In the genomic region with DNA sequence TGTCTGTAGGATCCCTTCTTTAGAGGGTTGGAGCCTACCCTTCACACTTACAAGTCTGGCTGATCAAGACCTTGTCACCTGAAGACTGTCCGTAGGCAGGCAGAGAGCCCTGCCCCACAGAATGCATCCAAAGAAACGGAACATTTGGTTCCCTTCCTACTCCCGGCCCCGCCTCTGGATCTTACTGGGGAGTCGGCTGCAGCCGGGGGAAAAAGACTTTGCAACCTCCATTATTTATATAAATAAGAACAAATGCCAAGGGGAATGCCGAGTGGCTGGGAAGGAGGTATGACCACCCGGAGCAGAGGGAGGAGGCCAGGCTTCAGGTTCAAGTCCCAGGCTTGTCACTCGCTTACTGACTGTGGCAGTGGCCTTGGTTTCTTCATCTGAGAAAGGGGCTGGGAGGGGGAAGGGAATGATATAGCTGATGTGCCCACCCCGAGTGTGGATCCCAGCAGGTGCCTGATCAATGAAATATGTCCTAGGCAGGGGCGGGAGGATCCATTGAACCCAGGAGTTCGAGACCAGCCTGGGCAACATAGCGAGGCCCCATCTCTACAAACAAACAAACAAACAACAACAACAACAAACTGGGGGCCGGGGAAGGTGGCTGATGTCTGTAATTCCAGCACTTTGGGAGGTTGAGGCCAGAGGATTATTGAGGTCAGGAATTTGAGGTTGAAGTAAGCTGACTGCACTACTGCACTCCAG, we compare ENCODE assay signal across 13 cellular contexts. TPM values are rescaled to one million over a fixed set of nuclear protein-coding genes. Genes with fewer than 3 reads are reported as not detected.
DNase-seq lines count a peak whose midpoint lies in the region; ATAC-seq and TF ChIP-seq lines count a peak whose summit lies in the region.
"Had no signal": no experiment of that assay in that cellular context is flagged by ENCODE, and none has a peak within 500 bp of the region (broad histone marks: within the 10 kb centered on the region; RNA-seq: fewer than 3 reads in every experiment).

No MANE protein-coding gene starts in this region.

- POLR2A ChIA-PET in CD4-positive, alpha-beta T cell (lab: Charles Lee): no interaction called here
- POLR2A ChIA-PET in activated CD4-positive, alpha-beta memory T cell treated with anti-CD3 and anti-CD28 coated beads for 36 hours (lab: Charles Lee): no interaction called here

- TF ChIP-seq CTCF in CD4-positive, alpha-beta T cell (IDR thresholded peaks at IDR 0.05): no peak
- TF ChIP-seq CTCF in esophagus squamous epithelium (IDR thresholded peaks at IDR 0.05): no peak
- no peak for TF ChIP-seq CTCF in progenitor cell of endocrine pancreas (IDR thresholded peaks at IDR 0.05; ENCODE audit: unreplicated experiment)
- TF ChIP-seq CTCF in GM20000 (IDR thresholded peaks at IDR 0.05; ENCODE audit: extremely low read depth, missing control alignments): no peak

- peak overlapping the region; percentile 5 for H3K4me3 Mint-ChIP-seq in CD4-positive, alpha-beta T cell
- H3K4me3 Mint-ChIP-seq in activated CD4-positive, alpha-beta memory T cell treated with anti-CD3 and anti-CD28 coated beads for 36 hours: no peak overlapping the region
- no peak overlapping the region for H3K4me3 Mint-ChIP-seq in progenitor cell of endocrine pancreas (ENCODE audit: low read depth)
- H3K4me3 Mint-ChIP-seq: nephron progenitor cell had no signal

- no peaks in the 10 kb centered on the region for H3K9me3 Mint-ChIP-seq in CD4-positive, alpha-beta T cell
- no peaks in the 10 kb centered on the region for H3K9me3 Mint-ChIP-seq in activated CD4-positive, alpha-beta memory T cell treated with anti-CD3 and anti-CD28 coated beads for 36 hours
- H3K9me3 Mint-ChIP-seq in progenitor cell of endocrine pancreas (ENCODE audit: low read depth): peaks cover 3% of the 10 kb centered on the region

- CTCF ChIA-PET in CD4-positive, alpha-beta T cell (lab: Charles Lee): interaction anchor here (1.0 to 1.2 kb wide), 2 partner anchors 13 to 65 kb away, joined by 4 to 8 read pairs; no protein-coding TSS in a partner anchor
- CTCF ChIA-PET in activated CD4-positive, alpha-beta memory T cell treated with anti-CD3 and anti-CD28 coated beads for 36 hours (lab: Charles Lee): interaction anchor here (1.2 to 1.8 kb wide), 2 partner anchors 13 to 64 kb away, joined by 7 read pairs; no protein-coding TSS in a partner anchor

- H3K36me3 ChIP-seq in esophagus squamous epithelium (no peaks in the 10 kb centered on the region), SJCRH30 (no peaks in the 10 kb centered on the region), HAP-1 (replicated peaks) (no peaks in the 10 kb centered on the region)
- H3K36me3 ChIP-seq: adrenal gland had no signal

- H3K36me3 Mint-ChIP-seq in CD4-positive, alpha-beta T cell (ENCODE audit: low read depth): no peaks in the 10 kb centered on the region
- H3K36me3 Mint-ChIP-seq in activated CD4-positive, alpha-beta memory T cell treated with anti-CD3 and anti-CD28 coated beads for 36 hours: no peaks in the 10 kb centered on the region
- H3K36me3 Mint-ChIP-seq in progenitor cell of endocrine pancreas (ENCODE audit: insufficient read depth): peaks cover 15% of the 10 kb centered on the region

- no peak for ATAC-seq in CD4-positive, alpha-beta T cell (ENCODE audit: poor library complexity)

- H3K27me3 Mint-ChIP-seq in CD4-positive, alpha-beta T cell: peaks cover 6% of the 10 kb centered on the region
- peaks cover 1% of the 10 kb centered on the region for H3K27me3 Mint-ChIP-seq in activated CD4-positive, alpha-beta memory T cell treated with anti-CD3 and anti-CD28 coated beads for 36 hours
- no peaks in the 10 kb centered on the region for H3K27me3 Mint-ChIP-seq in progenitor cell of endocrine pancreas

- H3K4me1 ChIP-seq in esophagus squamous epithelium (peaks cover 76 to 100% (median 89%) of the 10 kb centered on the region in 3 donors), SJCRH30 (0 out of 2 replicates have a peak, but pooled peaks cover 3% of the 10 kb centered on the region), HAP-1 (peaks cover 22% of the 10 kb centered on the region)

- TF ChIP-seq POLR2A in esophagus squamous epithelium (IDR thresholded peaks at IDR 0.05): peak in 2 of 4 donors; percentile 28 to 42

- no peak overlapping the region for H3K27ac ChIP-seq in CD4-positive, alpha-beta T cell (ENCODE audit: low read depth, low read length)
- H3K27ac ChIP-seq in esophagus squamous epithelium: peak overlapping the region; percentile 71 to 98 (median 96)
- no peak overlapping the region for H3K27ac ChIP-seq in SJCRH30

- peak overlapping the region; percentile 73 for H3K27ac Mint-ChIP-seq in CD4-positive, alpha-beta T cell
- peak overlapping the region; percentile 8 for H3K27ac Mint-ChIP-seq in activated CD4-positive, alpha-beta memory T cell treated with anti-CD3 and anti-CD28 coated beads for 36 hours
- peak overlapping the region; percentile 78 for H3K27ac Mint-ChIP-seq in progenitor cell of endocrine pancreas
- H3K27ac Mint-ChIP-seq: nephron progenitor cell had no signal

- peaks cover 51% of the 10 kb centered on the region for H3K4me1 Mint-ChIP-seq in CD4-positive, alpha-beta T cell (ENCODE audit: low read depth)
- H3K4me1 Mint-ChIP-seq in activated CD4-positive, alpha-beta memory T cell treated with anti-CD3 and anti-CD28 coated beads for 36 hours (ENCODE audit: low read depth): peaks cover 46% of the 10 kb centered on the region
- H3K4me1 Mint-ChIP-seq in progenitor cell of endocrine pancreas (ENCODE audit: low read depth): peaks cover 52% of the 10 kb centered on the region

- 49 to 59% methylated on average over 8 to 13 of the region's 14 CpGs for WGBS in esophagus squamous epithelium, 2 donors

- H3K9me3 ChIP-seq in CD4-positive, alpha-beta T cell (ENCODE audit: control insufficient read depth, low read length): no peaks in the 10 kb centered on the region
- H3K9me3 ChIP-seq in esophagus squamous epithelium (no peaks in the 10 kb centered on the region), SJCRH30 (replicated peaks) (no peaks in the 10 kb centered on the region), HAP-1 (0 out of 2 replicates have a peak, but pooled peaks cover 2% of the 10 kb centered on the region)
- H3K9me3 ChIP-seq: adrenal gland had no signal

- in situ Hi-C loops in HAP-1 (cut with MboI; ENCODE audit: low sequenced_read_pairs): no loop called here

- H3K4me3 ChIP-seq in esophagus squamous epithelium (peak overlapping the region in 2 of 4 donors; percentile 3 to 42), SJCRH30 (no peak overlapping the region), HAP-1 (no peak overlapping the region)
- H3K4me3 ChIP-seq: adrenal gland had no signal

- H3K27me3 ChIP-seq in CD4-positive, alpha-beta T cell (ENCODE audit: control insufficient read depth, insufficient read depth, low read length): no peaks in the 10 kb centered on the region
- H3K27me3 ChIP-seq in esophagus squamous epithelium (no peaks in the 10 kb centered on the region), SJCRH30 (no peaks in the 10 kb centered on the region), HAP-1 (ENCODE audit: low read depth) (no peaks in the 10 kb centered on the region)
- H3K27me3 ChIP-seq: adrenal gland had no signal

- no peak for DNase-seq in CD4-positive, alpha-beta T cell
- DNase-seq in activated CD4-positive, alpha-beta memory T cell treated with anti-CD3 and anti-CD28 coated beads for 36 hours: no peak
- DNase-seq in esophagus squamous epithelium (lab: John Stamatoyannopoulos, UW) (no peak), progenitor cell of endocrine pancreas (ENCODE audit: low spot score, unreplicated experiment) (no peak), SJCRH30 (no peak), GM20000 (ENCODE audit: low spot score) (no peak), HAP-1 (ENCODE audit: low spot score in 2 of 2) (no peak)
- no peak for DNase-seq in activated effector memory CD4-positive, alpha-beta T cell treated with anti-CD3 and anti-CD28 coated beads, Interleukin-2, amount 50 U/mL, for 16 hours
- DNase-seq: DMS79 treated with DMSO at 0.1 percent for 48 hours, NCI-H510A, nephron progenitor cell, T1000 had no signal

- intact Hi-C loops in CD4-positive, alpha-beta T cell (cut with DNase I, micrococcal nuclease): no loop called here
- intact Hi-C loops in activated CD4-positive, alpha-beta memory T cell treated with anti-CD3 and anti-CD28 coated beads for 36 hours (cut with micrococcal nuclease): loop anchor here (2.0 kb wide), 1 partner anchor 49 kb away; a partner anchor contains a TSS
- intact Hi-C loops in esophagus squamous epithelium (cut with DNase I): no loop called here

RNA-seq across cellular contexts. Expression of a gene that starts 48.7 kb away (rescaled TPM):
- total RNA-seq in CD4-positive, alpha-beta T cell: 1 to 10 TPM; 4.8 to 5.5 TPM
- total RNA-seq in activated CD4-positive, alpha-beta memory T cell treated with anti-CD3 and anti-CD28 coated beads for 36 hours: 1 to 10 TPM; 6.5 to 7.9 TPM
- total RNA-seq in esophagus squamous epithelium (10 to 100 TPM in 1 of 4 donors, 1 to 10 TPM in 3; 5.2 to 21.4 (median 7.7) TPM), progenitor cell of endocrine pancreas (24.2 and 24.8 TPM in 2 replicates)
- total RNA-seq in SJCRH30 (2014; rRNA removed; shearing (Covaris generic)): 5.7 and 6.0 TPM in 2 replicates

Comparison
In these comparisons a context has a peak if more than half of its experiments do, and no peak if none do; other contexts are left out.
1. H3K27ac ChIP-seq: peak in esophagus squamous epithelium (4 of 4); none in CD4-positive, alpha-beta T cell (single experiment) and SJCRH30 (single experiment).
2. H3K27ac Mint-ChIP-seq: peak in every context shown above with its lines; median percentile 78 in progenitor cell of endocrine pancreas; 73 in CD4-positive, alpha-beta T cell; 8 in activated CD4-positive, alpha-beta memory T cell treated with anti-CD3 and anti-CD28 coated beads for 36 hours.